9 cellular contexts compared by ENCODE assay signal in genomic region chr5:110431603-110432002, GRCh38.
"Had no signal": no experiment of that assay in that cellular context is flagged by ENCODE, and none has a peak within 500 bp of the region (broad histone marks: within the 10 kb centered on the region; RNA-seq: fewer than 3 reads in every experiment).

No MANE protein-coding gene starts in this region.

- H3K36me3 ChIP-seq: HAP-1 had no signal

- H3K9me3 ChIP-seq: HAP-1 had no signal

- H3K27ac ChIP-seq: GM23248 had no signal

- H3K4me1 ChIP-seq: HAP-1 had no signal

- H2AFZ ChIP-seq: GM23248, GM23338 had no signal

- H3K9ac ChIP-seq: GM23248 had no signal

- H3K4me2 ChIP-seq: GM23338 had no signal

- ATAC-seq: GM23338, HCT116 had no signal

- DNase-seq: GM23248, GOT3, H7, H9, HCEC 1CT, HFFc6 had no signal

- H3K4me3 ChIP-seq: GM23248, GM23338, HAP-1 had no signal
